ENCODE assay signal across 17 cellular contexts in the genomic region with DNA sequence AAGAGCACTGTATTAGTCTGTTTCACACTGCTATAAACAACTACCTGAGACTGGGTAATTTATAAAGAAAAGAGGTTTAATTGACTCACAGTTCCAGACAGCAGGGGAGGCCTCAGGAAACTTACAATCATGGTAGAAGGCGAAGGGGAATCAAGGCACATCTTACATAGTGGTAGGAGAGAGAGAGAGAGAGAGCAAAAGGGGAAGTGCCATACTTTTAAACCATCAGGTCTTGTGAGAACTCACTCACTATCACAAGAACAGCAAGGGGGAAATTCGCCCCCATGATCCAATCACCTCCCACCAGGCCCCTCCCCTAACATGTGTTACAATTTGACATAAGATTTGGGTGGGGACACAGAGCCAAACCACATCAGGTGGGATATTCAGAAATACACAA. TPM values are rescaled to one million over a fixed set of nuclear protein-coding genes. Genes with fewer than 3 reads are reported as not detected.
"Had no signal": no experiment of that assay in that cellular context is flagged by ENCODE, and none has a peak within 500 bp of the region (broad histone marks: within the 10 kb centered on the region; RNA-seq: fewer than 3 reads in every experiment).

No MANE protein-coding gene starts in this region.

RNA-seq across cellular contexts. Expression of a gene that starts 43.7 kb away (rescaled TPM):
- total RNA-seq: activated CD4-positive, alpha-beta memory T cell treated with anti-CD3 and anti-CD28 coated beads, Interleukin-2, amount 10 ng/mL, durations not matched to agents 7 days and 5 days; activated CD4-positive, alpha-beta T cell treated with anti-CD3 and anti-CD28 coated beads for 36 hours; activated CD4-positive, alpha-beta T cell treated with anti-CD3 and anti-CD28 coated beads, Interleukin-2, amount 10 ng/mL, durations not matched to agents 7 days and 5 days; activated CD8-positive, alpha-beta memory T cell treated with anti-CD3 and anti-CD28 coated beads, Interleukin-2, amount 10 ng/mL, durations not matched to agents 7 days and 5 days; activated CD8-positive, alpha-beta T cell treated with anti-CD3 and anti-CD28 coated beads, Interleukin-2, amount 10 ng/mL, durations not matched to agents 7 days and 5 days; activated naive CD4-positive, alpha-beta T cell treated with anti-CD3 and anti-CD28 coated beads for 36 hours; activated naive CD4-positive, alpha-beta T cell treated with anti-CD3 and anti-CD28 coated beads, Interleukin-2, amount 50 U/mL, for 72 hours; activated naive CD8-positive, alpha-beta T cell treated with anti-CD3 and anti-CD28 coated beads for 36 hours; activated T-helper 1 cell treated with anti-CD3 and anti-CD28 coated beads, Interleukin-12 subunit alpha, Interleukin-12 subunit beta, Interleukin-2, Interleukin-4 antibody, amounts not matched to agents 30 ng/mL and 10 ng/mL and 1 ng/mL, durations not matched to agents 14 hours and 24 hours and 36 hours; activated T-helper 17 cell treated with anti-CD3 and anti-CD28 coated beads, Interleukin-2, amount 50 U/mL, for 72 hours; adrenal gland; aorta; astrocyte; body of pancreas; breast epithelium; cardiac septum; cerebellum had no signal
- polyA plus RNA-seq: adrenal gland, aorta had no signal
